ENCODE assay signal across 13 cellular contexts in the genomic region with DNA sequence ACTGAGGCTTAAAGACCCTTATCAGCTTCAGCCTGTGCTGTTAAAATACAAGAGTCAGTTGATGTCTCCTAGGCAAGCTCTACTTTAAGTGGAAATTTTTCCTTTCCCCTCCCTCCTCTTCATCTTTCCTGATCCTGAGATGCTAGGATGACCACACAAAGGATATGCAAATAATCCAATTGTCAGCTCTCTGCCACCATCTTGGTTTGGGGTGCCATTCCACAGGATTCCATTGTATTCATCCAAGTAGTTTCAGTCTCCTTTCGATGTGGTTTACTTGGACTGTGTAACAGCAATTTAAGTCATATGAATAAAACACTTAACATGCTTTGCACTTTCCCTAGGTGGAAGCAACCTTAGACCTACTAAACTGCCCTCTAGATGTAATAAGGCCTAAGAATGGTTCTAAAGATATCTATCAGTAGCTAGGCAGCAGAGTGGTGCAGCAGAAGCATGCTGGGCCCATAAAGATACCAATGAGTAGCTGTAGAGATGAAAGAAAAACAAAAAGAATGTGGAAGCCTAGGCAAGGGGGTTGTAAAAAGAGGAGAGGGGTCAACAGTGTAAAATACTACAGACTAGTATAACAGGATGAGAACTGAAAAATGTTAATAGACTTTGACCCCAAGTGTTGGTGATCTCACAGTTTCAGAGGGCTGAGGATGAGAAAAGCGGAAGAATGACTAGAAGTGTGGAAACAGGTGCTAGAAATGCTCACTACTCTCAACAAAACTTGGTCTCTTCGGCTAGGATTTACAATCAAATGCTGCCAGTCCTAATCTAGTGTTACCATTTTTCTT. TPM values are rescaled to one million over a fixed set of nuclear protein-coding genes. Genes with fewer than 3 reads are reported as not detected.
A peak's percentile ranks its signal among the peaks of the same experiment; 100 is the strongest.
DNase-seq lines count a peak whose midpoint lies in the region; ATAC-seq, FAIRE-seq and TF ChIP-seq lines count a peak whose summit lies in the region.
"Had no signal": no experiment of that assay in that cellular context is flagged by ENCODE, and none has a peak within 500 bp of the region (broad histone marks: within the 10 kb centered on the region; RNA-seq: fewer than 3 reads in every experiment).

No MANE protein-coding gene starts in this region.

- DNase-seq in NCI-H1105 treated with DMSO at 0.1 percent for 48 hours (lab: John Stamatoyannopoulos, UW), result no peak
- no peak for DNase-seq in inferior parietal cortex (ENCODE audit: extremely low spot score)
- no peak for DNase-seq in pancreas
- no peak for DNase-seq in NCI-H128 (lab: John Stamatoyannopoulos, UW; ENCODE audit: unreplicated experiment)
- DNase-seq: KG1, NCI-H524 had no signal

- ATAC-seq in GM18868 (IDR thresholded peaks at IDR 0.05; ENCODE audit: unreplicated experiment) (peak; percentile 46), GM21737 (IDR thresholded peaks at IDR 0.05; ENCODE audit: unreplicated experiment) (peak; percentile 49), HG03432 (IDR thresholded peaks at IDR 0.05; ENCODE audit: unreplicated experiment) (peak; percentile 65), pancreas (no peak)
- ATAC-seq: stimulated activated effector memory CD8-positive, alpha-beta T cell treated with anti-CD3 and anti-CD28 coated beads, Interleukin-12 subunit alpha, Interleukin-12 subunit beta, amount 100 ng/mL, for 72 hours had no signal

- no peak for FAIRE-seq in pancreas (lab: Jason Lieb, UNC)
- FAIRE-seq: astrocyte, D721Med had no signal

- H3K36me3 ChIP-seq in mucosa of rectum (ENCODE audit: control insufficient read depth in 2 of 2, insufficient read depth in 2 of 2, low read length in 2 of 2) (peaks cover 0 to 3% of the 10 kb centered on the region in 2 donors), pancreas (no peaks in the 10 kb centered on the region)

- no peak for TF ChIP-seq CTCF in pancreas (IDR thresholded peaks at IDR 0.05)

- H3K27me3 ChIP-seq in mucosa of rectum (ENCODE audit: control insufficient read depth in 2 of 2, insufficient read depth in 2 of 2, low read length in 2 of 2), result no peaks in the 10 kb centered on the region
- H3K27me3 ChIP-seq in pancreas, result no peaks in the 10 kb centered on the region

- intact Hi-C loops in pancreas (cut with DNase I), result loop anchor here in 1 of 3 donors (10.0 kb wide), 1 partner anchor 78 kb away; no protein-coding TSS in a partner anchor

- 70 to 76% methylated on average over 3 of the region's 3 CpGs for WGBS in pancreas, 2 donors

- H3K4me3 ChIP-seq in mucosa of rectum (ENCODE audit: low read length in 2 of 2) (peak overlapping the region in 1 of 2 donors; percentile 20), pancreas (no peak overlapping the region)

- no peak overlapping the region for H3K9ac ChIP-seq in mucosa of rectum (ENCODE audit: low read depth in 1 of 2, low read length in 2 of 2)

- H3K27ac ChIP-seq in mucosa of rectum (ENCODE audit: low read depth in 2 of 2, low read length in 2 of 2) (peak overlapping the region; percentile 59 to 63), pancreas (no peak overlapping the region)

- H3K4me1 ChIP-seq in mucosa of rectum (ENCODE audit: control insufficient read depth in 2 of 2, insufficient read depth in 2 of 2, low read length in 2 of 2) (peaks cover 11 to 21% of the 10 kb centered on the region in 2 donors), pancreas (peaks cover 0 to 7% (median 0%) of the 10 kb centered on the region in 3 donors)

- H3K9me3 ChIP-seq in mucosa of rectum (ENCODE audit: control insufficient read depth in 2 of 2, low read length in 2 of 2) (no peaks in the 10 kb centered on the region), pancreas (no peaks in the 10 kb centered on the region)

RNA-seq across cellular contexts. Expression of a gene that starts 2.4 kb away (rescaled TPM):
- total RNA-seq in pancreas, result 1 to 10 TPM; 2.6 to 5.8 (median 3.8) TPM
- polyA plus RNA-seq in pancreas, result 10 to 100 TPM in 1 of 2 donors, 1 to 10 TPM in 1; 4.4 to 12.8 TPM

RNA-seq across cellular contexts. Expression of a gene that starts 31.0 kb away (rescaled TPM):
- 10 to 100 TPM in 2 of 6 donors, 1 to 10 TPM in 4; 5.1 to 10.7 (median 8.0) TPM for total RNA-seq in pancreas
- 1 to 10 TPM; 2.3 to 6.6 TPM for polyA plus RNA-seq in pancreas

Comparison
In these comparisons a context has a peak if more than half of its experiments do, and no peak if none do; other contexts are left out.
1. ATAC-seq: peak in GM18868 (single experiment), GM21737 (single experiment) and HG03432 (single experiment); none in pancreas (0 of 4).
2. H3K27ac ChIP-seq: peak in mucosa of rectum (2 of 2); none in pancreas (0 of 4).